ENCODE assay signal across 20 cellular contexts in the genomic region with DNA sequence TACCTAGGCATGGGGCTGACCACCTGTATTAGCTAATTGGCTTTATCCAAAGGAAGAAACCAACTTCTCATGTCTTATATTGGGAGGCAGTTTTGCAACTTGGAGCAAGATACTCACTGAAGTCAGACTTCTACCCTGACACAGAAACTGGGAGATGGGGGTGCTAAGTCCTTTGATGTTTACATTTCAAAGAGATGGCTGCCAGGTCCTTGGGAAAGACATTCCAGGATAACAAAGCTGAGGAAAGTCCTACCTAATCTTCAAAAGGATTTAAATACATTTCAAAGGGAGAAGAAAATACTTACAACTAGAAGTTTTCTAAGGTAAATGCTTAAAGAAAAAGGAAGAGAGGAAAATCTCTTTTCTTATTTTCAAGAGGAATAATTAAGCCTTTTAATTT.
"Had no signal": no experiment of that assay in that cellular context is flagged by ENCODE, and none has a peak within 500 bp of the region (broad histone marks: within the 10 kb centered on the region; RNA-seq: fewer than 3 reads in every experiment).

No MANE protein-coding gene starts in this region.

- DNase-seq: effector CD4-positive, alpha-beta T cell; heart left ventricle; hippocampal formation; left colon; naive thymus-derived CD4-positive, alpha-beta T cell; nephron progenitor cell; posterior cingulate gyrus; sigmoid colon; stimulated activated CD4-positive, alpha-beta T cell treated with anti-CD3 and anti-CD28 coated beads, Interleukin-2, amount 100 ng/mL, for 24 hours; stimulated activated CD4-positive, alpha-beta T cell treated with anti-CD3 and anti-CD28 coated beads, Interleukin-4, amount 100 ng/mL, for 4 hours; stimulated activated naive B cell treated with anti-CD40 and anti-IgM and Interleukin-4, amounts not matched to agents 10 μg/mL and 1 μg/mL and 100 μg/mL, for 72 hours; stimulated activated naive CD8-positive, alpha-beta T cell treated with anti-CD3 and anti-CD28 coated beads, Interleukin-15, amount 100 ng/mL, for 72 hours; substantia nigra; trophoblast cell had no signal

- H3K27ac ChIP-seq: coronary artery, heart left ventricle, neutrophil, right atrium auricular region, sigmoid colon, skin epidermis, thoracic aorta had no signal

- H3K27me3 ChIP-seq: heart left ventricle, neutrophil, right atrium auricular region, sigmoid colon had no signal

- H3K36me3 ChIP-seq: heart left ventricle, neutrophil, right atrium auricular region, sigmoid colon, thoracic aorta had no signal

- H3K4me3 ChIP-seq: coronary artery, heart left ventricle, right atrium auricular region, sigmoid colon, skin epidermis, thoracic aorta had no signal

- FAIRE-seq: frontal cortex had no signal

- ATAC-seq: heart left ventricle; left colon; naive thymus-derived CD4-positive, alpha-beta T cell; stimulated activated naive B cell treated with anti-CD40 and anti-IgM and Interleukin-4, amounts not matched to agents 10 μg/mL and 1 μg/mL and 100 μg/mL, for 72 hours; stimulated activated naive CD8-positive, alpha-beta T cell treated with anti-CD3 and anti-CD28 coated beads, Interleukin-15, amount 100 ng/mL, for 72 hours had no signal

- H3K4me1 ChIP-seq: heart left ventricle, right atrium auricular region, sigmoid colon had no signal

- H3K9me3 ChIP-seq: heart left ventricle, neutrophil, right atrium auricular region, sigmoid colon, thoracic aorta had no signal
